Comparison of ENCODE assay signal across 22 cellular contexts in the genomic region with DNA sequence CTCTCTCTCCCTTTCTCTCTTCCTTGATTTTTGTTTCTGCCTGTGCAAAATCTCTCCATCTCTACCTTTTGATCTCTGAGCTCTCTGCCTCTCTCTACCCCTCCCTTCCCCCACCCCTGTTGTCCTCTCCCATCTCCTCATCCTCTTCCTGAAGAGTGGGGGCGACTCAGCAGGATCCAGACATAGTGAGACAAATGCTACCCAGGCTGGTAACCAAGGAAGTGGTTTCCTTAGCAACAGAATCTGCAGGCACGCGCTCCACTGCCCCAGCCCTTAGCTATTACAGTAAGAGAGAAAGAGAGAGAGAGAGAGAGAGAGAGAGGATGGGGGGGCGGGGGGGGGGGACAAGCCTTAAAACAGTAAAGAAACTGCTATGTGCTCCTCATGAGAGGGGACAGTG.
DNase-seq lines count a peak whose midpoint lies in the region; ATAC-seq, FAIRE-seq and TF ChIP-seq lines count a peak whose summit lies in the region.
"Had no signal": no experiment of that assay in that cellular context is flagged by ENCODE, and none has a peak within 500 bp of the region (broad histone marks: within the 10 kb centered on the region; RNA-seq: fewer than 3 reads in every experiment).

No MANE protein-coding gene starts in this region.

- TF ChIP-seq CTCF in endothelial cell (IDR thresholded peaks at IDR 0.05; ENCODE audit: unreplicated experiment) (no peak), osteoblast (IDR thresholded peaks at IDR 0.05; ENCODE audit: extremely low read depth, low read depth, low read length) (no peak)

- H3K79me2 ChIP-seq in osteoblast (ENCODE audit: insufficient read depth, low read length): no peaks in the 10 kb centered on the region

- H3K36me3 ChIP-seq in NT2/D1 (ENCODE audit: insufficient read depth, insufficient read length, low read length): no peaks in the 10 kb centered on the region
- no peaks in the 10 kb centered on the region for H3K36me3 ChIP-seq in osteoblast (ENCODE audit: insufficient read depth, low read length)
- H3K36me3 ChIP-seq: upper lobe of left lung had no signal

- H3K36me3 Mint-ChIP-seq in endothelial cell (ENCODE audit: low read depth, unreplicated experiment): peaks cover 4% of the 10 kb centered on the region
- H3K36me3 Mint-ChIP-seq: activated CD8-positive, alpha-beta memory T cell treated with anti-CD3 and anti-CD28 coated beads, Interleukin-2, amount 10 ng/mL, durations not matched to agents 7 days and 5 days; naive B cell had no signal

- H3K27ac Mint-ChIP-seq in endothelial cell (ENCODE audit: unreplicated experiment): peak overlapping the region; percentile 39
- H3K27ac Mint-ChIP-seq: activated CD8-positive, alpha-beta memory T cell treated with anti-CD3 and anti-CD28 coated beads, Interleukin-2, amount 10 ng/mL, durations not matched to agents 7 days and 5 days; naive B cell had no signal

- H4K20me1 ChIP-seq in osteoblast (ENCODE audit: insufficient read depth, low read length): no peaks in the 10 kb centered on the region

- DNase-seq in DMS 273 (lab: John Stamatoyannopoulos, UW; ENCODE audit: unreplicated experiment) (peak; percentile 17), DMS 273 treated with DMSO at 0.1 percent for 48 hours (lab: John Stamatoyannopoulos, UW) (no peak), NT2/D1 (ENCODE audit: low read depth, low spot score) (peak; percentile 16), endothelial cell (ENCODE audit: low spot score) (peak; percentile 26), osteoblast (ENCODE audit: insufficient read length, low spot score, missing footprints) (peak; percentile 39), urothelium cell line (ENCODE audit: low spot score) (no peak), NCI-H2171 (lab: John Stamatoyannopoulos, UW) (no peak)
- DNase-seq: activated CD4-positive, CD25-positive, alpha-beta regulatory T cell treated with anti-CD3 and anti-CD28 coated beads, Interleukin-2, amount 50 U/mL, for 72 hours; activated CD8-positive, alpha-beta memory T cell treated with anti-CD3 and anti-CD28 coated beads, Interleukin-2, amount 10 ng/mL, durations not matched to agents 7 days and 5 days; activated effector memory CD4-positive, alpha-beta T cell treated with Interleukin-2 at 50 U/mL for 16 hours; DMS79; foreskin melanocyte; KBM-7; left ventricle myocardium superior; naive B cell; SHP77; stimulated activated naive CD8-positive, alpha-beta T cell treated with anti-CD3 and anti-CD28 coated beads, Interleukin-15, Interleukin-2, amounts not matched to agents 100 U/mL and 50 U/mL, for 24 hours; upper lobe of left lung had no signal

- peaks cover 27% of the 10 kb centered on the region for H3K4me1 Mint-ChIP-seq in endothelial cell (ENCODE audit: unreplicated experiment)
- H3K4me1 Mint-ChIP-seq: activated CD8-positive, alpha-beta memory T cell treated with anti-CD3 and anti-CD28 coated beads, Interleukin-2, amount 10 ng/mL, durations not matched to agents 7 days and 5 days had no signal

- H3K27me3 Mint-ChIP-seq in endothelial cell (ENCODE audit: unreplicated experiment): peaks cover 15% of the 10 kb centered on the region

- H3K4me1 ChIP-seq in NT2/D1 (ENCODE audit: insufficient read depth, insufficient read length): no peaks in the 10 kb centered on the region
- no peaks in the 10 kb centered on the region for H3K4me1 ChIP-seq in osteoblast (ENCODE audit: insufficient read depth, low read length)
- H3K4me1 ChIP-seq: upper lobe of left lung had no signal

- no peak overlapping the region for H3K27ac ChIP-seq in osteoblast (ENCODE audit: low read depth, low read length)
- H3K27ac ChIP-seq: 22Rv1, coronary artery, upper lobe of left lung had no signal

- H3K4me2 ChIP-seq in osteoblast (ENCODE audit: insufficient read depth, low read length): no peak overlapping the region

- peaks cover 7% of the 10 kb centered on the region; the same call in 1 of the 2 replicates for H3K9me3 ChIP-seq in NT2/D1 (ENCODE audit: insufficient read depth, low read length)
- no peaks in the 10 kb centered on the region for H3K9me3 ChIP-seq in osteoblast (ENCODE audit: low read depth, low read length)
- H3K9me3 ChIP-seq: upper lobe of left lung had no signal

- H3K4me3 ChIP-seq in NT2/D1 (ENCODE audit: insufficient read length, low read depth) (no peak overlapping the region), osteoblast (ENCODE audit: insufficient read depth, low read length) (no peak overlapping the region)
- H3K4me3 ChIP-seq: coronary artery, upper lobe of left lung had no signal

- H3K9ac ChIP-seq in NT2/D1 (ENCODE audit: insufficient read length, low read depth): no peak overlapping the region

- H3K4me3 Mint-ChIP-seq in endothelial cell (ENCODE audit: unreplicated experiment): no peak overlapping the region
- H3K4me3 Mint-ChIP-seq: activated CD8-positive, alpha-beta memory T cell treated with anti-CD3 and anti-CD28 coated beads, Interleukin-2, amount 10 ng/mL, durations not matched to agents 7 days and 5 days had no signal

- H3K27me3 ChIP-seq in NT2/D1 (ENCODE audit: insufficient read depth, insufficient read length) (no peaks in the 10 kb centered on the region), osteoblast (ENCODE audit: insufficient read depth, low read length) (peaks cover 9% of the 10 kb centered on the region)
- H3K27me3 ChIP-seq: upper lobe of left lung had no signal

- no peak overlapping the region for H2AFZ ChIP-seq in osteoblast (ENCODE audit: low read length)

- no peak for ATAC-seq in GM21529 (IDR thresholded peaks at IDR 0.05; ENCODE audit: unreplicated experiment)
- ATAC-seq: activated CD8-positive, alpha-beta memory T cell treated with anti-CD3 and anti-CD28 coated beads, Interleukin-2, amount 10 ng/mL, durations not matched to agents 7 days and 5 days; left ventricle myocardium superior; stimulated activated naive CD8-positive, alpha-beta T cell treated with anti-CD3 and anti-CD28 coated beads, Interleukin-15, Interleukin-2, amounts not matched to agents 100 U/mL and 50 U/mL, for 24 hours had no signal

- FAIRE-seq in urothelium cell line (lab: Jason Lieb, UNC): no peak
- FAIRE-seq: H1 had no signal

- no peaks in the 10 kb centered on the region for H3K9me3 Mint-ChIP-seq in endothelial cell (ENCODE audit: unreplicated experiment)

Comparison
In these comparisons a context has a peak if more than half of its experiments do, and no peak if none do; other contexts are left out.
1. DNase-seq: peak in DMS 273 (single experiment), NT2/D1 (single experiment), endothelial cell (single experiment) and osteoblast (single experiment); none in DMS 273 treated with DMSO at 0.1 percent for 48 hours (single experiment), urothelium cell line (single experiment) and NCI-H2171 (single experiment).